In genomic region chr2:65453916-65454315, GRCh38 we compare ENCODE assay signal across 1 cellular context.
TF ChIP-seq lines count a peak whose summit lies in the region.

No MANE protein-coding gene starts in this region.

TF ChIP-seq in SK-N-SH treated with all-trans-retinoic acid at 6 μM for 48 hours, 23 proteins besides CTCF, POLR2A, EP300 and RAD21 (continued from another document):
- TF ChIP-seq POU6F1 (CRISPR knock-in tag; IDR thresholded peaks at IDR 0.05; ENCODE audit: borderline replicate concordance, low read depth) (no peak), ZNF8 (CRISPR knock-in tag; IDR thresholded peaks at IDR 0.05) (no peak)
